In genomic region chr12:67274186-67274585, GRCh38 we compare ENCODE assay signal across 1 cellular context.
TF ChIP-seq lines count a peak whose summit lies in the region.

No MANE protein-coding gene starts in this region.

TF ChIP-seq in HepG2, 621 proteins besides CTCF, POLR2A, EP300 and RAD21:
- TF ChIP-seq ZFAT (CRISPR knock-in tag; conservative IDR thresholded peaks at IDR 0.05) (no peak), ZZZ3 (CRISPR knock-in tag; IDR thresholded peaks at IDR 0.05; ENCODE audit: borderline replicate concordance) (no peak), KLF11 (CRISPR knock-in tag; IDR thresholded peaks at IDR 0.05) (no peak), MBNL3 (CRISPR knock-in tag; conservative IDR thresholded peaks at IDR 0.05) (no peak), ZNF383 (CRISPR knock-in tag; IDR thresholded peaks at IDR 0.05; ENCODE audit: borderline replicate concordance) (no peak), GATA4 (IDR thresholded peaks at IDR 0.05; ENCODE audit: borderline replicate concordance, low read depth) (no peak), KAT2B (IDR thresholded peaks at IDR 0.05; ENCODE audit: borderline replicate concordance, low read depth, low read length) (no peak)
